18 cellular contexts compared by ENCODE assay signal in genomic region chr14:28676481-28676880, GRCh38.
DNase-seq lines count a peak whose midpoint lies in the region; ATAC-seq and TF ChIP-seq lines count a peak whose summit lies in the region.
"Had no signal": no experiment of that assay in that cellular context is flagged by ENCODE, and none has a peak within 500 bp of the region (broad histone marks: within the 10 kb centered on the region; RNA-seq: fewer than 3 reads in every experiment).

No MANE protein-coding gene starts in this region.

- H3K27ac Mint-ChIP-seq in activated naive CD4-positive, alpha-beta T cell treated with anti-CD3 and anti-CD28 coated beads for 36 hours = no peak overlapping the region
- H3K27ac Mint-ChIP-seq: activated naive CD8-positive, alpha-beta T cell treated with anti-CD3 and anti-CD28 coated beads, Interleukin-2, amount 10 ng/mL, durations not matched to agents 7 days and 5 days; dendritic cell treated with granulocyte-macrophage colony-stimulating factor and Interleukin-4, amounts not matched to agents 40 ng/mL and 50 ng/mL, for 4 days; stimulated activated effector memory CD8-positive, alpha-beta T cell treated with anti-CD3 and anti-CD28 coated beads, Interleukin-12 subunit alpha, Interleukin-12 subunit beta, amount 100 ng/mL, for 72 hours had no signal

- peaks cover 6% of the 10 kb centered on the region for H3K9me3 Mint-ChIP-seq in activated naive CD4-positive, alpha-beta T cell treated with anti-CD3 and anti-CD28 coated beads for 36 hours
- H3K9me3 Mint-ChIP-seq: activated naive CD8-positive, alpha-beta T cell treated with anti-CD3 and anti-CD28 coated beads, Interleukin-2, amount 10 ng/mL, durations not matched to agents 7 days and 5 days; dendritic cell treated with granulocyte-macrophage colony-stimulating factor and Interleukin-4, amounts not matched to agents 40 ng/mL and 50 ng/mL, for 4 days had no signal

- H3K36me3 Mint-ChIP-seq in activated naive CD4-positive, alpha-beta T cell treated with anti-CD3 and anti-CD28 coated beads for 36 hours (ENCODE audit: low read depth) = no peaks in the 10 kb centered on the region
- H3K36me3 Mint-ChIP-seq: activated naive CD8-positive, alpha-beta T cell treated with anti-CD3 and anti-CD28 coated beads, Interleukin-2, amount 10 ng/mL, durations not matched to agents 7 days and 5 days; stimulated activated effector memory CD8-positive, alpha-beta T cell treated with anti-CD3 and anti-CD28 coated beads, Interleukin-12 subunit alpha, Interleukin-12 subunit beta, amount 100 ng/mL, for 72 hours had no signal

- peak; percentile 45 for DNase-seq in COLO829 (ENCODE audit: low spot score)
- DNase-seq in HT1080 (ENCODE audit: low read depth) = peak; percentile 92
- DNase-seq in astrocyte of the spinal cord (ENCODE audit: low read depth, low spot score) = peak; percentile 37
- peak; percentile 77 for DNase-seq in kidney tubule cell (ENCODE audit: low spot score)
- DNase-seq in activated naive CD4-positive, alpha-beta T cell treated with anti-CD3 and anti-CD28 coated beads for 36 hours = no peak
- DNase-seq in UCSD-AML1 (lab: John Stamatoyannopoulos, UW; ENCODE audit: unreplicated experiment) = no peak
- no peak for DNase-seq in mesenteric fat pad (ENCODE audit: low spot score)
- DNase-seq: activated naive CD8-positive, alpha-beta T cell treated with anti-CD3 and anti-CD28 coated beads, Interleukin-2, amount 10 ng/mL, durations not matched to agents 7 days and 5 days; AML-193; DND-41; NCI-H2227 treated with DMSO at 0.1 percent for 48 hours; pancreas; RPMI8226 had no signal

- no peaks in the 10 kb centered on the region for H3K27me3 Mint-ChIP-seq in activated naive CD4-positive, alpha-beta T cell treated with anti-CD3 and anti-CD28 coated beads for 36 hours (ENCODE audit: low read depth)
- H3K27me3 Mint-ChIP-seq: activated naive CD8-positive, alpha-beta T cell treated with anti-CD3 and anti-CD28 coated beads, Interleukin-2, amount 10 ng/mL, durations not matched to agents 7 days and 5 days; dendritic cell treated with granulocyte-macrophage colony-stimulating factor and Interleukin-4, amounts not matched to agents 40 ng/mL and 50 ng/mL, for 4 days had no signal

- in situ Hi-C loops in astrocyte of the spinal cord (cut with HindIII; ENCODE audit: low sequenced_read_pairs) = no loop called here

- intact Hi-C loops in activated naive CD4-positive, alpha-beta T cell treated with anti-CD3 and anti-CD28 coated beads for 36 hours (cut with micrococcal nuclease) = no loop called here

- no peaks in the 10 kb centered on the region for H3K4me1 Mint-ChIP-seq in activated naive CD4-positive, alpha-beta T cell treated with anti-CD3 and anti-CD28 coated beads for 36 hours (ENCODE audit: low read depth)
- H3K4me1 Mint-ChIP-seq: activated naive CD8-positive, alpha-beta T cell treated with anti-CD3 and anti-CD28 coated beads, Interleukin-2, amount 10 ng/mL, durations not matched to agents 7 days and 5 days; stimulated activated effector memory CD8-positive, alpha-beta T cell treated with anti-CD3 and anti-CD28 coated beads, Interleukin-12 subunit alpha, Interleukin-12 subunit beta, amount 100 ng/mL, for 72 hours had no signal

- CTCF ChIA-PET in activated naive CD4-positive, alpha-beta T cell treated with anti-CD3 and anti-CD28 coated beads for 36 hours (lab: Charles Lee) = no interaction called here

- no peak overlapping the region for H3K4me3 Mint-ChIP-seq in activated naive CD4-positive, alpha-beta T cell treated with anti-CD3 and anti-CD28 coated beads for 36 hours
- H3K4me3 Mint-ChIP-seq: activated naive CD8-positive, alpha-beta T cell treated with anti-CD3 and anti-CD28 coated beads, Interleukin-2, amount 10 ng/mL, durations not matched to agents 7 days and 5 days; dendritic cell treated with granulocyte-macrophage colony-stimulating factor and Interleukin-4, amounts not matched to agents 40 ng/mL and 50 ng/mL, for 4 days; stimulated activated effector memory CD8-positive, alpha-beta T cell treated with anti-CD3 and anti-CD28 coated beads, Interleukin-12 subunit alpha, Interleukin-12 subunit beta, amount 100 ng/mL, for 72 hours had no signal

- TF ChIP-seq CTCF in astrocyte of the spinal cord (IDR thresholded peaks at IDR 0.05; ENCODE audit: low read depth, low read length) = no peak

- H3K4me3 ChIP-seq in astrocyte of the spinal cord (ENCODE audit: low read depth, low read length) = no peak overlapping the region
- H3K4me3 ChIP-seq: lung, pancreas, vagina had no signal

- no peak for ATAC-seq in GM19324 (IDR thresholded peaks at IDR 0.05; ENCODE audit: low FRiP score, unreplicated experiment)
- ATAC-seq: pancreas; stimulated activated effector memory CD8-positive, alpha-beta T cell treated with anti-CD3 and anti-CD28 coated beads, Interleukin-12 subunit alpha, Interleukin-12 subunit beta, amount 100 ng/mL, for 72 hours had no signal

Comparison
In these comparisons a context has a peak if more than half of its experiments do, and no peak if none do; other contexts are left out.
1. DNase-seq: peak in COLO829 (single experiment), HT1080 (single experiment), astrocyte of the spinal cord (single experiment) and kidney tubule cell (single experiment); none in activated naive CD4-positive, alpha-beta T cell treated with anti-CD3 and anti-CD28 coated beads for 36 hours (single experiment), UCSD-AML1 (single experiment) and mesenteric fat pad (single experiment).